25 cellular contexts compared by ENCODE assay signal in the genomic region with DNA sequence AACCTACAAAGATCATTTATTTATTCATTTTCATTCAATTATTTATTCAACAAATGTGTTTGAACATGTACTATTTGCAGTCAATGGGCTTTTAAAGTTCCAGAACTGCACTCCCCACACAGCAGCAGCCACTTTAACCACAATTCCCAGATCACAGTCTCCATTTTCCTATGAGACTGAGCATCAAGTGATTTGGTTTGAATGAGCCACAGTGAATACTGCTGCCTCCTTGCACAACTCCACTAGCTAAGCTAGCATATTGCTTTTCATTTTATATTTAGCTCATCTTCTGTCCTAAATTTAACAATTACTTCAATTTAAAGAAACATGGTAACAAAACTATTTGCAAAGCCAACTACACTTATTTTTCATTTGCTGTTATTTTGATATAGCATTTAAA.
"Had no signal": no experiment of that assay in that cellular context is flagged by ENCODE, and none has a peak within 500 bp of the region (broad histone marks: within the 10 kb centered on the region; RNA-seq: fewer than 3 reads in every experiment).

No MANE protein-coding gene starts in this region.

- ATAC-seq: effector memory CD8-positive, alpha-beta T cell; gastroesophageal sphincter; heart left ventricle; left cardiac atrium; left lung; mucosa of descending colon; naive thymus-derived CD8-positive, alpha-beta T cell; sciatic nerve; stimulated activated effector memory CD8-positive, alpha-beta T cell treated with anti-CD3 and anti-CD28 coated beads, Interleukin-12 subunit alpha, Interleukin-12 subunit beta, amount 100 ng/mL, for 72 hours had no signal

- H3K27ac ChIP-seq: gastroesophageal sphincter, heart left ventricle, left lung, ovary, stomach, thyroid gland, vagina had no signal

- DNase-seq: cortex of kidney; effector memory CD8-positive, alpha-beta T cell; foreskin fibroblast; heart left ventricle; hippocampal formation; left cardiac atrium; left lung; mesenchymal stem cell; mucosa of descending colon; naive thymus-derived CD8-positive, alpha-beta T cell; nephron progenitor cell; occipital lobe; ovary; posterior cingulate gyrus; stimulated activated CD4-positive, alpha-beta T cell treated with anti-CD3 and anti-CD28 coated beads, Interleukin-2, amount 100 ng/mL, for 24 hours; stimulated activated CD4-positive, alpha-beta T cell treated with anti-CD3 and anti-CD28 coated beads, Interleukin-4, amount 100 ng/mL, for 24 hours; stimulated activated naive CD4-positive, alpha-beta T cell treated with Interleukin-2 at 50 U/mL for 16 hours; stomach; thyroid gland; trophoblast cell had no signal

- H3K4me3 ChIP-seq: gastroesophageal sphincter, heart left ventricle, left lung, mucosa of descending colon, ovary, stomach, thyroid gland, vagina had no signal

- H3K36me3 ChIP-seq: gastroesophageal sphincter, heart left ventricle, left lung, ovary, stomach, thyroid gland, vagina had no signal

- H3K27me3 Mint-ChIP-seq: effector memory CD8-positive, alpha-beta T cell; naive thymus-derived CD8-positive, alpha-beta T cell had no signal

- H3K9me3 ChIP-seq: ovary, thyroid gland, vagina had no signal

- H3K4me1 ChIP-seq: gastroesophageal sphincter, heart left ventricle, left lung, stomach, thyroid gland, vagina had no signal

- H3K4me1 Mint-ChIP-seq: naive thymus-derived CD8-positive, alpha-beta T cell; nephron progenitor cell; stimulated activated effector memory CD8-positive, alpha-beta T cell treated with anti-CD3 and anti-CD28 coated beads, Interleukin-12 subunit alpha, Interleukin-12 subunit beta, amount 100 ng/mL, for 72 hours had no signal

- H3K27me3 ChIP-seq: gastroesophageal sphincter, heart left ventricle, ovary, stomach, thyroid gland, vagina had no signal

- H3K36me3 Mint-ChIP-seq: stimulated activated effector memory CD8-positive, alpha-beta T cell treated with anti-CD3 and anti-CD28 coated beads, Interleukin-12 subunit alpha, Interleukin-12 subunit beta, amount 100 ng/mL, for 72 hours had no signal

- H3K4me3 Mint-ChIP-seq: effector memory CD8-positive, alpha-beta T cell; mesothelial cell of epicardium; naive thymus-derived CD8-positive, alpha-beta T cell; nephron progenitor cell; stimulated activated effector memory CD8-positive, alpha-beta T cell treated with anti-CD3 and anti-CD28 coated beads, Interleukin-12 subunit alpha, Interleukin-12 subunit beta, amount 100 ng/mL, for 72 hours had no signal
